Comparison of ENCODE assay signal across 12 cellular contexts in genomic region chr15:40053234-40054055, GRCh38. TPM values are rescaled to one million over a fixed set of nuclear protein-coding genes. Genes with fewer than 3 reads are reported as not detected.
DNase-seq lines count a peak whose midpoint lies in the region; ATAC-seq and TF ChIP-seq lines count a peak whose summit lies in the region.
"Had no signal": no experiment of that assay in that cellular context is flagged by ENCODE, and none has a peak within 500 bp of the region (broad histone marks: within the 10 kb centered on the region; RNA-seq: fewer than 3 reads in every experiment).

No MANE protein-coding gene starts in this region.

- H3K36me3 Mint-ChIP-seq in activated CD4-positive, alpha-beta T cell treated with anti-CD3 and anti-CD28 coated beads, Interleukin-2, amount 10 ng/mL, durations not matched to agents 7 days and 5 days (ENCODE audit: low read depth) = peaks cover 15% of the 10 kb centered on the region
- no peaks in the 10 kb centered on the region for H3K36me3 Mint-ChIP-seq in endodermal cell (ENCODE audit: low read depth)

- POLR2A ChIA-PET in activated CD4-positive, alpha-beta T cell treated with anti-CD3 and anti-CD28 coated beads, Interleukin-2, amount 10 ng/mL, durations not matched to agents 7 days and 5 days (lab: Charles Lee) = no interaction called here

- H3K9ac ChIP-seq in OCI-LY3 (ENCODE audit: low read length) (peak overlapping the region; percentile 67), endodermal cell (ENCODE audit: extremely low read depth, low read length, poor library complexity, severe bottlenecking) (no peak overlapping the region)

- no peak for DNase-seq in activated CD4-positive, alpha-beta T cell treated with anti-CD3 and anti-CD28 coated beads, Interleukin-2, amount 10 ng/mL, durations not matched to agents 7 days and 5 days
- DNase-seq in activated CD4-positive, alpha-beta T cell treated with anti-CD3 and anti-CD28 coated beads, Interleukin-2, amount 50 U/mL, for 1 hour = no peak
- DNase-seq in endodermal cell = peak; percentile 62
- DNase-seq in spleen = peak; percentile 50
- no peak for DNase-seq in AML-193 (lab: John Stamatoyannopoulos, UW)
- no peak for DNase-seq in heart left ventricle
- DNase-seq in NCI-H1417 treated with DMSO at 0.1 percent for 48 hours (lab: John Stamatoyannopoulos, UW) = no peak
- DNase-seq: activated naive CD4-positive, alpha-beta T cell treated with Interleukin-2 at 50 U/mL for 16 hours; KBM-7; NCI-H69; nucleus accumbens had no signal

- H3K4me3 Mint-ChIP-seq in activated CD4-positive, alpha-beta T cell treated with anti-CD3 and anti-CD28 coated beads, Interleukin-2, amount 10 ng/mL, durations not matched to agents 7 days and 5 days = no peak overlapping the region
- H3K4me3 Mint-ChIP-seq in endodermal cell = no peak overlapping the region

- H3K4me1 ChIP-seq in OCI-LY3 (ENCODE audit: low read length) = peaks cover 82% of the 10 kb centered on the region
- no peaks in the 10 kb centered on the region for H3K4me1 ChIP-seq in endodermal cell (ENCODE audit: control insufficient read depth, insufficient read depth, low read length)
- peaks cover 30 to 71% (median 54%) of the 10 kb centered on the region in 6 donors for H3K4me1 ChIP-seq in spleen
- peaks cover 2 to 68% (median 19%) of the 10 kb centered on the region in 12 donors for H3K4me1 ChIP-seq in heart left ventricle

- H3K9me3 Mint-ChIP-seq in activated CD4-positive, alpha-beta T cell treated with anti-CD3 and anti-CD28 coated beads, Interleukin-2, amount 10 ng/mL, durations not matched to agents 7 days and 5 days = no peaks in the 10 kb centered on the region
- H3K9me3 Mint-ChIP-seq in endodermal cell = no peaks in the 10 kb centered on the region

- H3K27me3 ChIP-seq in OCI-LY3 (ENCODE audit: low read depth, low read length) = no peaks in the 10 kb centered on the region
- H3K27me3 ChIP-seq in endodermal cell (ENCODE audit: control insufficient read depth, insufficient read depth, low read length, poor library complexity, severe bottlenecking) = no peaks in the 10 kb centered on the region
- H3K27me3 ChIP-seq in spleen (replicated peaks in 1 of 7) = no peaks in the 10 kb centered on the region
- H3K27me3 ChIP-seq in heart left ventricle = no peaks in the 10 kb centered on the region

- peak overlapping the region; percentile 53 for H3K4me2 ChIP-seq in OCI-LY3 (ENCODE audit: low read length)

- H3K27ac ChIP-seq in OCI-LY3 (ENCODE audit: low read length) (peak overlapping the region; percentile 66), endodermal cell (ENCODE audit: low read depth, low read length) (no peak overlapping the region), spleen (peak overlapping the region in 4 of 8 donors; percentile 72 to 81 (median 78)), heart left ventricle (no peak overlapping the region)

- H4K20me1 ChIP-seq in OCI-LY3 (ENCODE audit: insufficient read depth, low read length) = no peaks in the 10 kb centered on the region

- H3K4me1 Mint-ChIP-seq in activated CD4-positive, alpha-beta T cell treated with anti-CD3 and anti-CD28 coated beads, Interleukin-2, amount 10 ng/mL, durations not matched to agents 7 days and 5 days = peaks cover 73% of the 10 kb centered on the region
- peaks cover 16% of the 10 kb centered on the region for H3K4me1 Mint-ChIP-seq in endodermal cell

- no peak for TF ChIP-seq POLR2A in spleen (IDR thresholded peaks at IDR 0.05)
- TF ChIP-seq POLR2A in heart left ventricle (IDR thresholded peaks at IDR 0.05) = no peak

- TF ChIP-seq CTCF in OCI-LY3 (IDR thresholded peaks at IDR 0.05; ENCODE audit: low read depth, low read length) (peak; percentile 44), endodermal cell (conservative IDR thresholded peaks at IDR 0.05) (peak; percentile 68), spleen (IDR thresholded peaks at IDR 0.05 in 8 of 11, conservative IDR thresholded peaks at IDR 0.05 in 3 of 11) (no peak), heart left ventricle (IDR thresholded peaks at IDR 0.05) (peak in 1 of 12 donors; percentile 11)

- H3K36me3 ChIP-seq in OCI-LY3 (replicated peaks; ENCODE audit: low read depth, low read length) (no peaks in the 10 kb centered on the region), endodermal cell (ENCODE audit: control insufficient read depth, insufficient read depth, low read length) (no peaks in the 10 kb centered on the region), spleen (peaks cover 0 to 4% (median 0%) of the 10 kb centered on the region in 6 donors), heart left ventricle (peaks cover 0 to 4% (median 0%) of the 10 kb centered on the region in 9 donors)

- CTCF ChIA-PET in activated CD4-positive, alpha-beta T cell treated with anti-CD3 and anti-CD28 coated beads, Interleukin-2, amount 10 ng/mL, durations not matched to agents 7 days and 5 days (lab: Charles Lee) = interaction anchor here (0.5 to 2.8 kb wide), 7 partner anchors 9 to 1579 kb away, joined by 3 to 10 read pairs (median 3); partner anchors contain the start of gene BMF

- H3K27me3 Mint-ChIP-seq in activated CD4-positive, alpha-beta T cell treated with anti-CD3 and anti-CD28 coated beads, Interleukin-2, amount 10 ng/mL, durations not matched to agents 7 days and 5 days = no peaks in the 10 kb centered on the region
- H3K27me3 Mint-ChIP-seq in endodermal cell (ENCODE audit: insufficient read depth) = no peaks in the 10 kb centered on the region

- intact Hi-C loops in spleen (cut with DNase I; ENCODE audit: low total_unique reads) = no loop called here
- intact Hi-C loops in heart left ventricle (cut with DNase I) = no loop called here

- 0 out of 2 replicates have a peak, but pooled peaks cover 4% of the 10 kb centered on the region for H3K79me2 ChIP-seq in OCI-LY3 (ENCODE audit: low read length)

- ATAC-seq in heart left ventricle = no peak

- no peak overlapping the region for H2AFZ ChIP-seq in OCI-LY3 (ENCODE audit: low read depth, low read length)

- peak overlapping the region; percentile 4 for H3K27ac Mint-ChIP-seq in activated CD4-positive, alpha-beta T cell treated with anti-CD3 and anti-CD28 coated beads, Interleukin-2, amount 10 ng/mL, durations not matched to agents 7 days and 5 days
- peak overlapping the region; percentile 14 for H3K27ac Mint-ChIP-seq in endodermal cell

- 0 out of 2 replicates have a peak overlapping the region, but pooled peaks have one; percentile 0 for H3K4me3 ChIP-seq in OCI-LY3 (ENCODE audit: low read length)
- no peak overlapping the region for H3K4me3 ChIP-seq in endodermal cell (ENCODE audit: low read length)
- H3K4me3 ChIP-seq in spleen = no peak overlapping the region
- no peak overlapping the region for H3K4me3 ChIP-seq in heart left ventricle

- H3K9me3 ChIP-seq in OCI-LY3 (ENCODE audit: insufficient read depth, low read length) (no peaks in the 10 kb centered on the region), endodermal cell (ENCODE audit: control insufficient read depth, low read length) (no peaks in the 10 kb centered on the region), spleen (no peaks in the 10 kb centered on the region), heart left ventricle (no peaks in the 10 kb centered on the region)

- 81% methylated on average over 13 to 15 of the region's 15 CpGs for WGBS in endodermal cell (ENCODE audit: insufficient coverage in 1 of 2, insufficient read length in 1 of 2), 2 experiments
- WGBS in spleen, 5 donors = 77 to 86% (median 78%) methylated on average over 15 of the region's 15 CpGs
- WGBS in heart left ventricle, 4 donors = 78 to 81% (median 80%) methylated on average over 15 of the region's 15 CpGs

RNA-seq across cellular contexts. Expression of gene SRP14, which starts 14.5 kb away (rescaled TPM):
- 100 to 1,000 TPM; 145 to 150 TPM for total RNA-seq in activated CD4-positive, alpha-beta T cell treated with anti-CD3 and anti-CD28 coated beads, Interleukin-2, amount 10 ng/mL, durations not matched to agents 7 days and 5 days
- total RNA-seq in endodermal cell (100 to 1,000 TPM; 237 to 293 TPM), spleen (100 to 1,000 TPM; 109 to 256 (median 145) TPM), heart left ventricle (100 to 1,000 TPM; 189 to 446 (median 218) TPM)
- 519 TPM for polyA plus RNA-seq in endodermal cell (2013, experiment 1 of 2)
- polyA plus RNA-seq in endodermal cell (2013, experiment 2 of 2) = 534 TPM
- polyA plus RNA-seq in spleen (100 to 1,000 TPM; 295 to 356 (median 353) TPM), heart left ventricle (100 to 1,000 TPM; 379 to 702 TPM)

RNA-seq across cellular contexts. Expression of gene BMF, which starts 55.2 kb away (rescaled TPM):
- total RNA-seq in activated CD4-positive, alpha-beta T cell treated with anti-CD3 and anti-CD28 coated beads, Interleukin-2, amount 10 ng/mL, durations not matched to agents 7 days and 5 days = 1 to 10 TPM; 8.5 to 8.6 TPM
- 10 to 100 TPM; 48.3 to 53.5 TPM for total RNA-seq in endodermal cell
- polyA plus RNA-seq in endodermal cell (2013, experiment 1 of 2) = 42.5 TPM
- 44.3 TPM for polyA plus RNA-seq in endodermal cell (2013, experiment 2 of 2)
- total RNA-seq in spleen = 10 to 100 TPM; 16.9 to 77.9 (median 36.1) TPM
- 10 to 100 TPM; 25.5 to 33.1 (median 27.7) TPM for polyA plus RNA-seq in spleen
- total RNA-seq in heart left ventricle = 10 to 100 TPM in 2 of 9 donors, 1 to 10 TPM in 7; 1.2 to 12.9 (median 3.5) TPM
- 1 to 10 TPM; 2.5 to 2.9 TPM for polyA plus RNA-seq in heart left ventricle

Comparison
In these comparisons a context has a peak if more than half of its experiments do, and no peak if none do; other contexts are left out.
1. DNase-seq: peak in endodermal cell (single experiment) and spleen (single experiment); none in activated CD4-positive, alpha-beta T cell treated with anti-CD3 and anti-CD28 coated beads, Interleukin-2, amount 10 ng/mL, durations not matched to agents 7 days and 5 days (single experiment), activated CD4-positive, alpha-beta T cell treated with anti-CD3 and anti-CD28 coated beads, Interleukin-2, amount 50 U/mL, for 1 hour (single experiment), AML-193 (0 of 2), heart left ventricle (0 of 5) and NCI-H1417 treated with DMSO at 0.1 percent for 48 hours (single experiment).
2. CTCF ChIP-seq: peak in OCI-LY3 (single experiment) and endodermal cell (single experiment); none in spleen (0 of 11).